Comparison of ENCODE assay signal across 1 cellular context in genomic region chr15:40471105-40471777, GRCh38.
A peak's percentile ranks its signal among the peaks of the same experiment; 100 is the strongest.
TF ChIP-seq lines count a peak whose summit lies in the region.

No MANE protein-coding gene starts in this region.

TF ChIP-seq in HEK293, 187 proteins besides CTCF, POLR2A, EP300 and RAD21 (continued from another document):
- no peak for TF ChIP-seq ZBTB10 (tag by site-specific recombination; IDR thresholded peaks at IDR 0.05)
- TF ChIP-seq ZNF37A (tag by site-specific recombination; IDR thresholded peaks at IDR 0.05), result no peak
- TF ChIP-seq ZNF488 (tag by site-specific recombination; IDR thresholded peaks at IDR 0.05), result no peak
- no peak for TF ChIP-seq ZNF639 (tag by site-specific recombination; IDR thresholded peaks at IDR 0.05)
- TF ChIP-seq ZNF600 (tag by site-specific recombination; IDR thresholded peaks at IDR 0.05), result peak; percentile 61
- TF ChIP-seq SCRT2 (tag by site-specific recombination; IDR thresholded peaks at IDR 0.05), result no peak
- TF ChIP-seq GLIS2 (tag by site-specific recombination; IDR thresholded peaks at IDR 0.05), result peak; percentile 79
- no peak for TF ChIP-seq PRDM1 (tag by site-specific recombination; IDR thresholded peaks at IDR 0.05)
- TF ChIP-seq ZSCAN18 (tag by site-specific recombination; IDR thresholded peaks at IDR 0.05), result no peak
- no peak for TF ChIP-seq SALL2 (tag by site-specific recombination; IDR thresholded peaks at IDR 0.05; ENCODE audit: borderline replicate concordance)
- no peak for TF ChIP-seq ZNF211 (tag by site-specific recombination; IDR thresholded peaks at IDR 0.05; ENCODE audit: low read depth)
- peak; percentile 7; the same call in 1 of the 2 replicates for TF ChIP-seq ZSCAN30 (tag by site-specific recombination; IDR thresholded peaks at IDR 0.05)
- no peak for TF ChIP-seq ZNF26 (tag by site-specific recombination; IDR thresholded peaks at IDR 0.05)
- no peak for TF ChIP-seq ZNF112 (tag by site-specific recombination; IDR thresholded peaks at IDR 0.05)
- peak; percentile 46; the same call in 1 of the 2 replicates for TF ChIP-seq HIC1 (tag by site-specific recombination; IDR thresholded peaks at IDR 0.05)
- TF ChIP-seq KLF10 (tag by site-specific recombination; IDR thresholded peaks at IDR 0.05), result no peak
- TF ChIP-seq SP7 (tag by site-specific recombination; IDR thresholded peaks at IDR 0.05), result 0 out of 2 replicates have a peak, but pooled peaks have one; percentile 22
- TF ChIP-seq ELK4 (IDR thresholded peaks at IDR 0.05; ENCODE audit: borderline replicate concordance, low read depth, low read length), result no peak
- TF ChIP-seq ZNF18 (tag by site-specific recombination; IDR thresholded peaks at IDR 0.05), result no peak
- no peak for TF ChIP-seq ZNF530 (tag by site-specific recombination; IDR thresholded peaks at IDR 0.05; ENCODE audit: low read depth)
- no peak for TF ChIP-seq ZBTB21 (tag by site-specific recombination; IDR thresholded peaks at IDR 0.05)
- TF ChIP-seq ZSCAN5A (tag by site-specific recombination; IDR thresholded peaks at IDR 0.05), result no peak
- peak; percentile 46; the same call in 1 of the 2 replicates for TF ChIP-seq ZBTB48 (tag by site-specific recombination; IDR thresholded peaks at IDR 0.05)
- 0 out of 2 replicates have a peak, but pooled peaks have one; percentile 25 for TF ChIP-seq PRDM10 (tag by site-specific recombination; IDR thresholded peaks at IDR 0.05)
- no peak for TF ChIP-seq KLF9 (tag by site-specific recombination; IDR thresholded peaks at IDR 0.05; ENCODE audit: low read depth)
- no peak for TF ChIP-seq KLF7 (tag by site-specific recombination; IDR thresholded peaks at IDR 0.05; ENCODE audit: borderline replicate concordance)
- 0 out of 2 replicates have a peak, but pooled peaks have one; percentile 12 for TF ChIP-seq PRDM4 (tag by site-specific recombination; IDR thresholded peaks at IDR 0.05)
